ENCODE assay signal across 30 cellular contexts in genomic region chr9:138010274-138010800, GRCh38.
DNase-seq lines count a peak whose midpoint lies in the region; ATAC-seq and TF ChIP-seq lines count a peak whose summit lies in the region.
"Had no signal": no experiment of that assay in that cellular context is flagged by ENCODE, and none has a peak within 500 bp of the region (broad histone marks: within the 10 kb centered on the region; RNA-seq: fewer than 3 reads in every experiment).

No MANE protein-coding gene starts in this region.

- WGBS in esophagus muscularis mucosa = 68% methylated on average over 7 of the region's 7 CpGs

- no peaks in the 10 kb centered on the region for H3K36me3 ChIP-seq in right atrium auricular region
- H3K36me3 ChIP-seq in esophagus muscularis mucosa = no peaks in the 10 kb centered on the region
- H3K36me3 ChIP-seq: adrenal gland, brain microvascular endothelial cell, esophagus squamous epithelium, gastrocnemius medialis, HAP-1, neutrophil, Peyer's patch, thoracic aorta had no signal

- H3K9me3 Mint-ChIP-seq in WTC11 = no peaks in the 10 kb centered on the region
- no peaks in the 10 kb centered on the region for H3K9me3 Mint-ChIP-seq in stimulated activated naive CD8-positive, alpha-beta T cell treated with anti-CD3 and anti-CD28 coated beads, Interleukin-15, amount 100 ng/mL, for 72 hours
- H3K9me3 Mint-ChIP-seq: stimulated activated naive B cell treated with anti-CD40 and anti-IgM and Interleukin-4, amounts not matched to agents 10 μg/mL and 1 μg/mL and 100 μg/mL, for 72 hours had no signal

- CTCF ChIA-PET in WTC11 (lab: Charles Lee) = no interaction called here

- TF ChIP-seq POLR2A in esophagus muscularis mucosa (IDR thresholded peaks at IDR 0.05; ENCODE audit: low read depth) = no peak

- DNase-seq in DMS53 (lab: John Stamatoyannopoulos, UW) (peak; percentile 55), DMS53 treated with DMSO at 0.1 percent for 48 hours (lab: John Stamatoyannopoulos, UW; ENCODE audit: unreplicated experiment) (no peak), right atrium auricular region (ENCODE audit: low spot score) (peak; percentile 40), left cardiac atrium (no peak), WTC11 (ENCODE audit: low spot score) (no peak), esophagus muscularis mucosa (ENCODE audit: extremely low spot score) (no peak)
- DNase-seq in stimulated activated naive CD8-positive, alpha-beta T cell treated with anti-CD3 and anti-CD28 coated beads, Interleukin-15, amount 100 ng/mL, for 72 hours = no peak
- DNase-seq: activated CD4-positive, alpha-beta T cell treated with anti-CD3 and anti-CD28 coated beads, Interleukin-2, amount 50 U/mL, for 4 hours; activated gamma-delta T cell treated with Interleukin-2 at 50 U/mL for 16 hours; activated T-cell treated with anti-CD3 and anti-CD28 coated beads for 4 hours; brain microvascular endothelial cell; esophagus squamous epithelium; gastrocnemius medialis; hypothalamus; IMR-90; mammary epithelial cell; NCI-H1105; stimulated activated CD4-positive, alpha-beta T cell treated with anti-CD3 and anti-CD28 coated beads, Interleukin-2, amount 100 ng/mL, for 48 hours; stimulated activated naive B cell treated with anti-CD40 and anti-IgM and Interleukin-4, amounts not matched to agents 10 μg/mL and 1 μg/mL and 100 μg/mL, for 72 hours had no signal

- H3K4me1 ChIP-seq in right atrium auricular region = no peaks in the 10 kb centered on the region
- no peaks in the 10 kb centered on the region for H3K4me1 ChIP-seq in esophagus muscularis mucosa
- H3K4me1 ChIP-seq: adrenal gland, esophagus squamous epithelium, gastrocnemius medialis, HAP-1, Peyer's patch had no signal

- TF ChIP-seq CTCF in right atrium auricular region (IDR thresholded peaks at IDR 0.05) = no peak
- no peak for TF ChIP-seq CTCF in WTC11 (IDR thresholded peaks at IDR 0.05)
- no peak for TF ChIP-seq CTCF in esophagus muscularis mucosa (IDR thresholded peaks at IDR 0.05)

- ATAC-seq in left cardiac atrium (no peak), WTC11 (no peak), GM21825 (IDR thresholded peaks at IDR 0.05; ENCODE audit: unreplicated experiment) (no peak)
- no peak for ATAC-seq in stimulated activated naive CD8-positive, alpha-beta T cell treated with anti-CD3 and anti-CD28 coated beads, Interleukin-15, amount 100 ng/mL, for 72 hours
- ATAC-seq: gastrocnemius medialis; SK-N-SH treated with all-trans-retinoic acid at 6 μM for 48 hours; stimulated activated naive B cell treated with anti-CD40 and anti-IgM and Interleukin-4, amounts not matched to agents 10 μg/mL and 1 μg/mL and 100 μg/mL, for 72 hours had no signal

- no peaks in the 10 kb centered on the region for H3K4me1 Mint-ChIP-seq in WTC11
- H3K4me1 Mint-ChIP-seq in stimulated activated naive CD8-positive, alpha-beta T cell treated with anti-CD3 and anti-CD28 coated beads, Interleukin-15, amount 100 ng/mL, for 72 hours = no peaks in the 10 kb centered on the region
- H3K4me1 Mint-ChIP-seq: stimulated activated naive B cell treated with anti-CD40 and anti-IgM and Interleukin-4, amounts not matched to agents 10 μg/mL and 1 μg/mL and 100 μg/mL, for 72 hours had no signal

- H3K36me3 Mint-ChIP-seq in WTC11 = no peaks in the 10 kb centered on the region
- H3K36me3 Mint-ChIP-seq: stimulated activated naive B cell treated with anti-CD40 and anti-IgM and Interleukin-4, amounts not matched to agents 10 μg/mL and 1 μg/mL and 100 μg/mL, for 72 hours had no signal

- H3K27me3 Mint-ChIP-seq in WTC11 (ENCODE audit: low read depth) = no peaks in the 10 kb centered on the region
- no peaks in the 10 kb centered on the region for H3K27me3 Mint-ChIP-seq in stimulated activated naive CD8-positive, alpha-beta T cell treated with anti-CD3 and anti-CD28 coated beads, Interleukin-15, amount 100 ng/mL, for 72 hours

- POLR2A ChIA-PET in WTC11 (lab: Charles Lee) = no interaction called here

- no peak overlapping the region for H3K27ac ChIP-seq in right atrium auricular region
- H3K27ac ChIP-seq in esophagus muscularis mucosa (replicated peaks in 1 of 4) = no peak overlapping the region
- H3K27ac ChIP-seq: 22Rv1, adrenal gland, brain microvascular endothelial cell, coronary artery, esophagus squamous epithelium, gastrocnemius medialis, neutrophil, Peyer's patch, thoracic aorta, VCaP had no signal

- H3K27me3 ChIP-seq in right atrium auricular region (no peaks in the 10 kb centered on the region), esophagus muscularis mucosa (peaks cover 0 to 20% (median 0%) of the 10 kb centered on the region in 4 donors)
- H3K27me3 ChIP-seq: adrenal gland, brain microvascular endothelial cell, gastrocnemius medialis, neutrophil, Peyer's patch had no signal

- no peak overlapping the region for H3K4me3 ChIP-seq in right atrium auricular region
- H3K4me3 ChIP-seq in esophagus muscularis mucosa = no peak overlapping the region
- H3K4me3 ChIP-seq: adrenal gland, coronary artery, esophagus squamous epithelium, gastrocnemius medialis, HAP-1, Peyer's patch, smooth muscle cell, thoracic aorta had no signal

- no peak overlapping the region for H3K27ac Mint-ChIP-seq in WTC11
- H3K27ac Mint-ChIP-seq in stimulated activated naive CD8-positive, alpha-beta T cell treated with anti-CD3 and anti-CD28 coated beads, Interleukin-15, amount 100 ng/mL, for 72 hours = no peak overlapping the region
- H3K27ac Mint-ChIP-seq: stimulated activated naive B cell treated with anti-CD40 and anti-IgM and Interleukin-4, amounts not matched to agents 10 μg/mL and 1 μg/mL and 100 μg/mL, for 72 hours had no signal

- H3K9me3 ChIP-seq in right atrium auricular region (no peaks in the 10 kb centered on the region), esophagus muscularis mucosa (no peaks in the 10 kb centered on the region)
- H3K9me3 ChIP-seq: adrenal gland, esophagus squamous epithelium, gastrocnemius medialis, HAP-1, neutrophil, Peyer's patch, thoracic aorta had no signal

- intact Hi-C loops in left cardiac atrium (cut with DNase I) = no loop called here
- intact Hi-C loops in esophagus muscularis mucosa (cut with DNase I) = no loop called here

- no peak for TF ChIP-seq EP300 in esophagus muscularis mucosa (IDR thresholded peaks at IDR 0.05)

- H3K4me3 Mint-ChIP-seq in WTC11 = no peak overlapping the region
- H3K4me3 Mint-ChIP-seq in stimulated activated naive CD8-positive, alpha-beta T cell treated with anti-CD3 and anti-CD28 coated beads, Interleukin-15, amount 100 ng/mL, for 72 hours = no peak overlapping the region
- H3K4me3 Mint-ChIP-seq: stimulated activated naive B cell treated with anti-CD40 and anti-IgM and Interleukin-4, amounts not matched to agents 10 μg/mL and 1 μg/mL and 100 μg/mL, for 72 hours had no signal

TF ChIP-seq in WTC11, 78 proteins besides CTCF, POLR2A, EP300 and RAD21:
- TF ChIP-seq ZNF138 (CRISPR knock-in tag; conservative IDR thresholded peaks at IDR 0.05) = no peak
- no peak for TF ChIP-seq ETV6 (CRISPR knock-in tag; IDR thresholded peaks at IDR 0.05)
- TF ChIP-seq ZNF423 (CRISPR knock-in tag; IDR thresholded peaks at IDR 0.05) = peak; percentile 27; the same call in 1 of the 2 replicates
- TF ChIP-seq ELF4 (CRISPR knock-in tag; IDR thresholded peaks at IDR 0.05; ENCODE audit: low read depth) = no peak
- TF ChIP-seq RELA (CRISPR knock-in tag; IDR thresholded peaks at IDR 0.05; ENCODE audit: borderline replicate concordance) = no peak

Comparison
In these comparisons a context has a peak if more than half of its experiments do, and no peak if none do; other contexts are left out.
1. DNase-seq: peak in DMS53 (single experiment) and right atrium auricular region (single experiment); none in DMS53 treated with DMSO at 0.1 percent for 48 hours (single experiment), left cardiac atrium (single experiment), WTC11 (single experiment), esophagus muscularis mucosa (single experiment) and stimulated activated naive CD8-positive, alpha-beta T cell treated with anti-CD3 and anti-CD28 coated beads, Interleukin-15, amount 100 ng/mL, for 72 hours (0 of 2).